In genomic region chr1:12604114-12604874, GRCh38 we compare ENCODE assay signal across 8 cellular contexts. TPM values are rescaled to one million over a fixed set of nuclear protein-coding genes. Genes with fewer than 3 reads are reported as not detected.
A peak's percentile ranks its signal among the peaks of the same experiment; 100 is the strongest.
DNase-seq lines count a peak whose midpoint lies in the region; ATAC-seq and TF ChIP-seq lines count a peak whose summit lies in the region.

No MANE protein-coding gene starts in this region.

- TF ChIP-seq CTCF in epithelial cell of esophagus (IDR thresholded peaks at IDR 0.05; ENCODE audit: insufficient read depth, low read depth, low read length, missing control alignments) (no peak), neural crest cell (conservative IDR thresholded peaks at IDR 0.05) (no peak)

- CTCF ChIA-PET in activated CD4-positive, alpha-beta memory T cell treated with anti-CD3 and anti-CD28 coated beads, Interleukin-2, amount 10 ng/mL, durations not matched to agents 7 days and 5 days (lab: Charles Lee), result interaction anchor here (0.7 to 1.7 kb wide), 6 partner anchors 10 to 291 kb away, joined by 4 to 9 read pairs (median 6); partner anchors contain the start of gene DHRS3

- no peak overlapping the region for H3K4me3 Mint-ChIP-seq in activated CD4-positive, alpha-beta memory T cell treated with anti-CD3 and anti-CD28 coated beads, Interleukin-2, amount 10 ng/mL, durations not matched to agents 7 days and 5 days
- H3K4me3 Mint-ChIP-seq in neural crest cell, result peak overlapping the region; percentile 12

- H3K4me1 Mint-ChIP-seq in activated CD4-positive, alpha-beta memory T cell treated with anti-CD3 and anti-CD28 coated beads, Interleukin-2, amount 10 ng/mL, durations not matched to agents 7 days and 5 days, result peaks cover 27% of the 10 kb centered on the region
- peaks cover 23% of the 10 kb centered on the region for H3K4me1 Mint-ChIP-seq in neural crest cell

- H3K4me3 ChIP-seq in epithelial cell of esophagus (ENCODE audit: low read length), result no peak overlapping the region

- peaks cover 6% of the 10 kb centered on the region for H3K36me3 Mint-ChIP-seq in activated CD4-positive, alpha-beta memory T cell treated with anti-CD3 and anti-CD28 coated beads, Interleukin-2, amount 10 ng/mL, durations not matched to agents 7 days and 5 days (ENCODE audit: low read depth)
- H3K36me3 Mint-ChIP-seq in neural crest cell (ENCODE audit: low read depth), result no peaks in the 10 kb centered on the region

- peaks cover 5% of the 10 kb centered on the region for H3K9me3 Mint-ChIP-seq in activated CD4-positive, alpha-beta memory T cell treated with anti-CD3 and anti-CD28 coated beads, Interleukin-2, amount 10 ng/mL, durations not matched to agents 7 days and 5 days
- no peaks in the 10 kb centered on the region for H3K9me3 Mint-ChIP-seq in neural crest cell

- POLR2A ChIA-PET in activated CD4-positive, alpha-beta memory T cell treated with anti-CD3 and anti-CD28 coated beads, Interleukin-2, amount 10 ng/mL, durations not matched to agents 7 days and 5 days (lab: Charles Lee), result interaction anchor here (0.8 to 3.2 kb wide), 11 partner anchors 8 to 696 kb away, joined by 3 to 53 read pairs (median 4); partner anchors contain the start of gene DHRS3

- H3K27ac Mint-ChIP-seq in activated CD4-positive, alpha-beta memory T cell treated with anti-CD3 and anti-CD28 coated beads, Interleukin-2, amount 10 ng/mL, durations not matched to agents 7 days and 5 days, result peak overlapping the region; percentile 24
- no peak overlapping the region for H3K27ac Mint-ChIP-seq in neural crest cell (ENCODE audit: unreplicated experiment)

- DNase-seq in NCI-H510A (lab: John Stamatoyannopoulos, UW) (peak; percentile 49), epithelial cell of esophagus (ENCODE audit: low read depth) (peak; percentile 87), neural crest cell (ENCODE audit: low read depth, low spot score) (no peak), NCI-H774 (lab: John Stamatoyannopoulos, UW) (no peak)
- peak; percentile 83 for DNase-seq in activated CD4-positive, alpha-beta memory T cell treated with anti-CD3 and anti-CD28 coated beads, Interleukin-2, amount 10 ng/mL, durations not matched to agents 7 days and 5 days

- ATAC-seq in GM21381 (IDR thresholded peaks at IDR 0.05; ENCODE audit: unreplicated experiment) (peak; percentile 77), GM21825 (IDR thresholded peaks at IDR 0.05; ENCODE audit: unreplicated experiment) (no peak), HG02571 (IDR thresholded peaks at IDR 0.05; ENCODE audit: unreplicated experiment) (no peak)

- peaks cover 4% of the 10 kb centered on the region for H3K27me3 Mint-ChIP-seq in activated CD4-positive, alpha-beta memory T cell treated with anti-CD3 and anti-CD28 coated beads, Interleukin-2, amount 10 ng/mL, durations not matched to agents 7 days and 5 days
- H3K27me3 Mint-ChIP-seq in neural crest cell (ENCODE audit: low read depth), result peaks cover 2% of the 10 kb centered on the region

RNA-seq across cellular contexts. Expression of gene DHRS3, which starts 13.7 kb away (rescaled TPM):
- total RNA-seq in activated CD4-positive, alpha-beta memory T cell treated with anti-CD3 and anti-CD28 coated beads, Interleukin-2, amount 10 ng/mL, durations not matched to agents 7 days and 5 days, result 10 to 100 TPM; 30.1 to 32.5 TPM
- total RNA-seq in neural crest cell, result 0.91 and 1.8 TPM in 2 replicates

RNA-seq across cellular contexts. Expression of gene AADACL4, which starts 39.6 kb away (rescaled TPM):
- total RNA-seq in activated CD4-positive, alpha-beta memory T cell treated with anti-CD3 and anti-CD28 coated beads, Interleukin-2, amount 10 ng/mL, durations not matched to agents 7 days and 5 days, result not detected
- total RNA-seq in neural crest cell, result not detected in 2 replicates

Comparison
In these comparisons a context has a peak if more than half of its experiments do, and no peak if none do; other contexts are left out.
1. DNase-seq: peak in NCI-H510A (single experiment), activated CD4-positive, alpha-beta memory T cell treated with anti-CD3 and anti-CD28 coated beads, Interleukin-2, amount 10 ng/mL, durations not matched to agents 7 days and 5 days (single experiment) and epithelial cell of esophagus (single experiment); none in neural crest cell (single experiment) and NCI-H774 (single experiment).
2. RNA of gene DHRS3, which starts 13.7 kb away (total RNA-seq): 30.1 to 32.5 TPM in activated CD4-positive, alpha-beta memory T cell treated with anti-CD3 and anti-CD28 coated beads, Interleukin-2, amount 10 ng/mL, durations not matched to agents 7 days and 5 days; 0.91 to 1.8 TPM in neural crest cell; every median in the first group is over 10 times any median in the second.